Comparison of ENCODE assay signal across 1 cellular context in genomic region chr9:132886358-132886725, GRCh38.
A peak's percentile ranks its signal among the peaks of the same experiment; 100 is the strongest.
TF ChIP-seq lines count a peak whose summit lies in the region.

No MANE protein-coding gene starts in this region.

TF ChIP-seq in HepG2, 621 proteins besides CTCF, POLR2A, EP300 and RAD21:
- TF ChIP-seq ZNF629 (CRISPR knock-in tag; conservative IDR thresholded peaks at IDR 0.05) (peak; percentile 41), ZMYM2 (CRISPR knock-in tag; IDR thresholded peaks at IDR 0.05) (no peak)
TF ChIP-seq in HepG2: peak in this region for 1.
